ENCODE assay signal across 16 cellular contexts in genomic region chr1:216914974-216915373, GRCh38.
"Had no signal": no experiment of that assay in that cellular context is flagged by ENCODE, and none has a peak within 500 bp of the region (broad histone marks: within the 10 kb centered on the region; RNA-seq: fewer than 3 reads in every experiment).

No MANE protein-coding gene starts in this region.

- H3K27ac ChIP-seq: esophagus muscularis mucosa, psoas muscle had no signal

- H3K27me3 ChIP-seq: esophagus muscularis mucosa had no signal

- H3K36me3 ChIP-seq: esophagus muscularis mucosa had no signal

- H3K4me3 ChIP-seq: esophagus muscularis mucosa, psoas muscle had no signal

- DNase-seq: activated CD4-positive, alpha-beta T cell treated with anti-CD3 and anti-CD28 coated beads, Interleukin-2, amount 50 U/mL, for 4 hours; activated CD4-positive, CD25-positive, alpha-beta regulatory T cell treated with anti-CD3 and anti-CD28 coated beads, Interleukin-2, amount 50 U/mL, for 72 hours; activated naive CD4-positive, alpha-beta T cell treated with anti-CD3 and anti-CD28 coated beads, Interleukin-2, amount 50 U/mL, for 16 hours; activated T-cell treated with anti-CD3 and anti-CD28 coated beads, Interleukin-2, amount 50 U/mL, for 1 hour; amniotic stem cell; foreskin melanocyte; head of caudate nucleus; nephron progenitor cell; psoas muscle; stimulated activated CD4-positive, alpha-beta T cell treated with anti-CD3 and anti-CD28 coated beads, Interleukin-12 subunit alpha, Interleukin-12 subunit beta, amount 100 ng/mL, for 4 hours; stimulated activated naive CD4-positive, alpha-beta T cell treated with Interleukin-2 at 50 U/mL for 16 hours; T-helper 2 cell; trophoblast cell had no signal

- H3K4me1 ChIP-seq: esophagus muscularis mucosa, psoas muscle had no signal

- H3K9me3 ChIP-seq: esophagus muscularis mucosa, psoas muscle had no signal

- ATAC-seq: left lobe of liver, sciatic nerve had no signal
